ENCODE assay signal across 17 cellular contexts in the genomic region with DNA sequence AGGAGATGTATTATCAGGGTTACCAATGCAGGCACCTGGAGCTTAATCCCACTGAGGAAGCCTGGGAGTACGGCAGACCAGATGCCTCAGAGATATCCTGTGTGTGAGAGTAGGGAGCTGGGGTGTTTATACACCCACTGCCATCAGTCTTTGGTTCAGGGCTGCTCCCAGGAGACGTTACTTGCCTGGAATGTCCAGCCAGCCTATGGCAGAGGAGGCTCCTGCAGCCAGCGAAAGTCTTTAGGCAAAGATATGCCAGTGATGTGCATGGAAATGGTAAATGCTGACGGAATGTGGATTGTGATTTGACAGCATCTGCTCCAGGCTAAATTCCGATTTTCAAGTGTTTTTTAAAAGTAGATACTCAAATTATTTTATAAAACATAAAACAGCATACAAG.
DNase-seq lines count a peak whose midpoint lies in the region; ATAC-seq, FAIRE-seq and TF ChIP-seq lines count a peak whose summit lies in the region.
"Had no signal": no experiment of that assay in that cellular context is flagged by ENCODE, and none has a peak within 500 bp of the region (broad histone marks: within the 10 kb centered on the region; RNA-seq: fewer than 3 reads in every experiment).

No MANE protein-coding gene starts in this region.

- CTCF ChIA-PET in H1 (lab: Charles Lee; ENCODE audit: partially characterized antibody) = interaction anchor here (1.1 to 1.8 kb wide), 2 partner anchors 8 to 15 kb away, joined by 3 to 5 read pairs; no protein-coding TSS in a partner anchor

- H4K5ac ChIP-seq in H1 (ENCODE audit: insufficient read length, low read depth, low read length) (no peak overlapping the region), mesendoderm (ENCODE audit: low read length) (no peak overlapping the region)

- peak; percentile 53 for DNase-seq in NCI-H82 (lab: John Stamatoyannopoulos, UW)
- no peak for DNase-seq in NCI-H82 treated with DMSO at 0.1 percent for 48 hours (lab: John Stamatoyannopoulos, UW; ENCODE audit: unreplicated experiment)
- no peak for DNase-seq in H1 (ENCODE audit: low read depth in 1 of 2, low spot score in 2 of 2)
- peak; percentile 42 for DNase-seq in mesendoderm
- no peak for DNase-seq in GM12891 (ENCODE audit: insufficient read length, low spot score)
- no peak for DNase-seq in lower lobe of right lung
- DNase-seq in effector CD4-positive, alpha-beta T cell = no peak
- DNase-seq: AML-193; CD4-positive, alpha-beta memory T cell; DMS153; DMS79; GF-D8 had no signal

- POLR2A ChIA-PET in H1 (lab: Charles Lee; ENCODE audit: partially characterized antibody) = no interaction called here

- H3K4me1 ChIP-seq in H1 (replicated peaks in 1 of 4; ENCODE audit: control insufficient read depth in 3 of 4, insufficient read depth in 4 of 4, low read length in 3 of 4) (no peaks in the 10 kb centered on the region), mesendoderm (ENCODE audit: control insufficient read depth, low read depth, low read length) (no peaks in the 10 kb centered on the region), lower lobe of right lung (no peaks in the 10 kb centered on the region)
- H3K4me1 ChIP-seq: A549, HAP-1 had no signal

- H3K56ac ChIP-seq in H1 (replicated peaks; ENCODE audit: insufficient read length, low read depth, low read length) = no peak overlapping the region
- H3K56ac ChIP-seq in mesendoderm (ENCODE audit: low read length) = no peak overlapping the region

- H3K4ac ChIP-seq in H1 (replicated peaks; ENCODE audit: insufficient read length, low read depth, low read length) (no peak overlapping the region), mesendoderm (ENCODE audit: low read depth, low read length) (no peak overlapping the region)

- TF ChIP-seq POLR2A in H1 (IDR thresholded peaks at IDR 0.05; ENCODE audit: control extremely low read depth in 1 of 2, low read depth in 2 of 2, low read length in 2 of 2) (no peak), GM12891 (IDR thresholded peaks at IDR 0.05; ENCODE audit: low read depth, low read length) (no peak)

- no peaks in the 10 kb centered on the region for H3K79me2 ChIP-seq in H1 (ENCODE audit: control insufficient read depth in 1 of 2, insufficient read depth in 2 of 2, low read length in 2 of 2)
- no peaks in the 10 kb centered on the region for H3K79me2 ChIP-seq in mesendoderm (ENCODE audit: control insufficient read depth, insufficient read depth, low read length)

- H3K36me3 ChIP-seq in H1 (ENCODE audit: control insufficient read depth in 2 of 4, insufficient read depth in 4 of 4, low read length in 3 of 4) = no peaks in the 10 kb centered on the region
- H3K36me3 ChIP-seq in mesendoderm (ENCODE audit: control insufficient read depth, insufficient read depth, low read length) = no peaks in the 10 kb centered on the region
- no peaks in the 10 kb centered on the region for H3K36me3 ChIP-seq in lower lobe of right lung
- H3K36me3 ChIP-seq: BLaER1, HAP-1 had no signal

- H2BK15ac ChIP-seq in H1 (ENCODE audit: low read length) (no peak overlapping the region), mesendoderm (replicated peaks; ENCODE audit: low read depth) (no peak overlapping the region)

- H2BK20ac ChIP-seq in H1 (ENCODE audit: low read length) = no peak overlapping the region

- H3K9me3 ChIP-seq in H1 (ENCODE audit: insufficient read depth in 2 of 2, low read depth in 1 of 2, low read length in 1 of 2) (no peaks in the 10 kb centered on the region), lower lobe of right lung (no peaks in the 10 kb centered on the region)
- H3K9me3 ChIP-seq: A549, BLaER1, HAP-1 had no signal

- no peaks in the 10 kb centered on the region for H4K20me1 ChIP-seq in H1 (replicated peaks in 1 of 2; ENCODE audit: control insufficient read depth in 1 of 2, insufficient read depth in 2 of 2, low read length in 2 of 2)
- H4K20me1 ChIP-seq: BLaER1 had no signal

- H4K8ac ChIP-seq in H1 (ENCODE audit: extremely low read depth, insufficient read depth, low read length) (no peak overlapping the region), mesendoderm (ENCODE audit: low read depth, low read length) (no peak overlapping the region)

- H3K27ac ChIP-seq in H1 (ENCODE audit: low read depth, low read length) = no peak overlapping the region
- H3K27ac ChIP-seq in mesendoderm (ENCODE audit: low read depth, low read length) = no peak overlapping the region
- H3K27ac ChIP-seq in lower lobe of right lung = no peak overlapping the region
- H3K27ac ChIP-seq: 22Rv1, A549, BLaER1, HL-60 had no signal

- FAIRE-seq in H1 (lab: Jason Lieb, UNC) (no peak), GM12891 (lab: Jason Lieb, UNC) (no peak)
- FAIRE-seq: A549 had no signal

- no peak overlapping the region for H2AFZ ChIP-seq in H1 (ENCODE audit: low read length)

- no peak for ATAC-seq in lower lobe of right lung
- ATAC-seq: A549 had no signal

- no peak for TF ChIP-seq EP300 in H1 (IDR thresholded peaks at IDR 0.05; ENCODE audit: borderline replicate concordance in 1 of 2, low read depth in 2 of 2, low read length in 2 of 2)

- 87% methylated on average over 5 of the region's 5 CpGs; no CpG with 5 or more reads in 1 of the 2 experiments for WGBS in H1 (ENCODE audit: extremely low coverage in 1 of 2, insufficient coverage in 1 of 2, insufficient read length in 1 of 2, insufficient replicate concordance in 2 of 2, low coverage in 1 of 2, low lambda C conversion rate in 2 of 2, missing lambda C conversion rate in 1 of 2), 2 experiments
- WGBS in mesendoderm (ENCODE audit: extremely low coverage, insufficient coverage, low lambda C conversion rate) = no CpG with 5 or more reads among the region's 5 CpGs

- no peak overlapping the region for H2BK5ac ChIP-seq in H1 (ENCODE audit: low read depth, low read length)
- no peak overlapping the region for H2BK5ac ChIP-seq in mesendoderm (ENCODE audit: low read length)

- no peak overlapping the region for H3K4me3 ChIP-seq in H1 (ENCODE audit: extremely low read depth in 1 of 4, insufficient read depth in 2 of 4, low read depth in 3 of 4, low read length in 4 of 4)
- no peak overlapping the region for H3K4me3 ChIP-seq in mesendoderm (ENCODE audit: low read length)
- H3K4me3 ChIP-seq in lower lobe of right lung = no peak overlapping the region
- H3K4me3 ChIP-seq: A549, BLaER1, HAP-1 had no signal

- H3K23ac ChIP-seq in H1 (ENCODE audit: insufficient read length) (no peak overlapping the region), mesendoderm (ENCODE audit: low read length) (no peak overlapping the region)

- H3K18ac ChIP-seq in H1 (ENCODE audit: extremely low read depth, low read length) (no peak overlapping the region), mesendoderm (ENCODE audit: low read length) (no peak overlapping the region)

- no peak overlapping the region for H2BK12ac ChIP-seq in H1 (ENCODE audit: low read depth, low read length)

- H3K4me2 ChIP-seq in H1 (ENCODE audit: insufficient read depth in 1 of 2, low read depth in 2 of 2, low read length in 2 of 2) (no peak overlapping the region), mesendoderm (ENCODE audit: low read length) (no peak overlapping the region)
- H3K4me2 ChIP-seq: A549, BLaER1 had no signal

- no peaks in the 10 kb centered on the region for H3K79me1 ChIP-seq in H1 (ENCODE audit: low read depth, low read length)
- H3K79me1 ChIP-seq in mesendoderm (ENCODE audit: low read length) = no peaks in the 10 kb centered on the region

- H2BK120ac ChIP-seq in H1 (replicated peaks; ENCODE audit: low read depth, low read length) (no peak overlapping the region), mesendoderm (ENCODE audit: low read depth, low read length) (no peak overlapping the region)

- no peaks in the 10 kb centered on the region for H3K27me3 ChIP-seq in H1 (replicated peaks in 1 of 4; ENCODE audit: control insufficient read depth in 3 of 4, extremely low read depth in 1 of 4, insufficient read depth in 3 of 4, low read length in 3 of 4)
- H3K27me3 ChIP-seq in mesendoderm (ENCODE audit: insufficient read depth, low read length, poor library complexity) = no peaks in the 10 kb centered on the region
- H3K27me3 ChIP-seq in lower lobe of right lung (ENCODE audit: low read depth) = no peaks in the 10 kb centered on the region
- H3K27me3 ChIP-seq: BLaER1 had no signal

- no peaks in the 10 kb centered on the region for H3K23me2 ChIP-seq in H1 (ENCODE audit: low read depth, low read length)

- H2AK5ac ChIP-seq in H1 (ENCODE audit: low read depth, low read length) (no peak overlapping the region), mesendoderm (ENCODE audit: low read length) (no peak overlapping the region)

- TF ChIP-seq CTCF in H1 (IDR thresholded peaks at IDR 0.05; ENCODE audit: control extremely low read depth in 1 of 3, insufficient read depth in 1 of 3, low read depth in 1 of 3, low read length in 3 of 3) = no peak
- TF ChIP-seq CTCF in lower lobe of right lung (IDR thresholded peaks at IDR 0.05) = no peak

- no peak for TF ChIP-seq RAD21 in H1 (IDR thresholded peaks at IDR 0.05 in 1 of 2, conservative IDR thresholded peaks at IDR 0.05 in 1 of 2; ENCODE audit: low read depth in 2 of 2, low read length in 2 of 2)

- no peak overlapping the region for H3K9ac ChIP-seq in H1 (replicated peaks in 1 of 4; ENCODE audit: extremely low read depth in 1 of 4, low read depth in 3 of 4, low read length in 3 of 4)
- no peak overlapping the region for H3K9ac ChIP-seq in mesendoderm (ENCODE audit: low read length)
- H3K9ac ChIP-seq: BLaER1 had no signal

- no peak overlapping the region for H3K14ac ChIP-seq in H1 (ENCODE audit: insufficient read length)

- no peak overlapping the region for H4K91ac ChIP-seq in H1 (replicated peaks; ENCODE audit: insufficient read length, low read length)

- intact Hi-C loops in lower lobe of right lung (cut with DNase I) = no loop called here

TF ChIP-seq in H1, 55 proteins besides CTCF, POLR2A, EP300 and RAD21:
- TF ChIP-seq CBX5 (IDR thresholded peaks at IDR 0.05; ENCODE audit: low read depth, low read length) (no peak), TEAD4 (IDR thresholded peaks at IDR 0.05; ENCODE audit: low read depth, low read length) (peak; percentile 51; the same call in 1 of the 2 replicates)

TF ChIP-seq in GM12891, 5 proteins besides CTCF, POLR2A, EP300 and RAD21:
- TF ChIP-seq POLR2AphosphoS5 (IDR thresholded peaks at IDR 0.05; ENCODE audit: low read depth, low read length) (no peak), TAF1 (IDR thresholded peaks at IDR 0.05; ENCODE audit: low read depth, low read length) (no peak), SPI1 (IDR thresholded peaks at IDR 0.05; ENCODE audit: low read depth, low read length) (no peak), POU2F2 (IDR thresholded peaks at IDR 0.05; ENCODE audit: low read depth, low read length) (no peak), PAX5 (IDR thresholded peaks at IDR 0.05; ENCODE audit: insufficient read depth, low read length, severe bottlenecking) (no peak)

Comparison
In these comparisons a context has a peak if more than half of its experiments do, and no peak if none do; other contexts are left out.
1. DNase-seq: peak in NCI-H82 (single experiment) and mesendoderm (single experiment); none in NCI-H82 treated with DMSO at 0.1 percent for 48 hours (single experiment), H1 (0 of 2), GM12891 (single experiment), lower lobe of right lung (single experiment) and effector CD4-positive, alpha-beta T cell (single experiment).